Comparison of ENCODE assay signal across 1 cellular context in the genomic region with DNA sequence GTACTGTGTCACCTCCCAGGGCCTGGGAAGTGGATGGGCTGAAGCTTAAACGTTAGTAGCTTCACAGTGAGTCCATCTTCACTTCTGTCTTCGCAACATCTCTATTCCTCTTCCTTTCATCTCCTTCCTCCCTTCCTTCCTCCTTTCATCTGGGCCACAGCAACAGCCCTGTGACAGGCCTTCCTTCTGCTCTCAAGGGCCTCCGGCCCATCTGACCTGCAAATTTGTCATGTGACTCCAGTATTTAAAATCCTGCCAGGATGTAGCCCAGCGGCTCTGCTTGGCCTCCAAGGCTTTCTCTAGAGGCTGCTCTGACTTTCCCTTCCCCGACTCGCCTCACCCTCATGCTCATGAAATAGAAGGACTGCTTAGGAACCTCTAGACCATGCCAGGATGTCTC.
TF ChIP-seq lines count a peak whose summit lies in the region.

No MANE protein-coding gene starts in this region.

TF ChIP-seq in H1, 55 proteins besides CTCF, POLR2A, EP300 and RAD21:
- TF ChIP-seq TCF12 (IDR thresholded peaks at IDR 0.05; ENCODE audit: low read depth, low read length), result no peak
- no peak for TF ChIP-seq RFX5 (IDR thresholded peaks at IDR 0.05; ENCODE audit: borderline replicate concordance, low read depth, low read length)
- TF ChIP-seq NANOG (IDR thresholded peaks at IDR 0.05; ENCODE audit: insufficient read depth, low read depth, low read length, poor library complexity, severe bottlenecking), result no peak
- peak; percentile 32; the same call in 1 of the 2 replicates for TF ChIP-seq USF2 (IDR thresholded peaks at IDR 0.05; ENCODE audit: low read length)
